1 cellular context compared by ENCODE assay signal in genomic region chr2:160515120-160515519, GRCh38.
TF ChIP-seq lines count a peak whose summit lies in the region.

No MANE protein-coding gene starts in this region.

TF ChIP-seq in H1, 55 proteins besides CTCF, POLR2A, EP300 and RAD21:
- TF ChIP-seq NRF1 (IDR thresholded peaks at IDR 0.05; ENCODE audit: low read depth, low read length): no peak
- no peak for TF ChIP-seq HDAC6 (IDR thresholded peaks at IDR 0.05; ENCODE audit: low read depth, low read length)
- TF ChIP-seq CBX8 (IDR thresholded peaks at IDR 0.05; ENCODE audit: borderline replicate concordance, low read depth, low read length): no peak
- TF ChIP-seq SP4 (IDR thresholded peaks at IDR 0.05; ENCODE audit: low read length): no peak
- TF ChIP-seq FOSL1 (IDR thresholded peaks at IDR 0.05; ENCODE audit: insufficient read depth, low read depth, low read length): no peak
- no peak for TF ChIP-seq BACH1 (IDR thresholded peaks at IDR 0.05; ENCODE audit: low read length)
- TF ChIP-seq NANOG (IDR thresholded peaks at IDR 0.05; ENCODE audit: insufficient read depth, low read depth, low read length, poor library complexity, severe bottlenecking): no peak
- no peak for TF ChIP-seq RFX5 (IDR thresholded peaks at IDR 0.05; ENCODE audit: borderline replicate concordance, low read depth, low read length)
- no peak for TF ChIP-seq CTBP2 (IDR thresholded peaks at IDR 0.05; ENCODE audit: borderline replicate concordance, insufficient read depth, insufficient read length, low read length)
- no peak for TF ChIP-seq SP2 (IDR thresholded peaks at IDR 0.05; ENCODE audit: low read length)
- no peak for TF ChIP-seq EGR1 (IDR thresholded peaks at IDR 0.05; ENCODE audit: borderline replicate concordance, low read depth, low read length)
- no peak for TF ChIP-seq SIRT6 (IDR thresholded peaks at IDR 0.05; ENCODE audit: low read length)
- TF ChIP-seq SIN3A (conservative IDR thresholded peaks at IDR 0.05 in 1 of 2, IDR thresholded peaks at IDR 0.05 in 1 of 2; ENCODE audit: low read depth in 1 of 2, low read length in 2 of 2): no peak
- no peak for TF ChIP-seq TAF1 (IDR thresholded peaks at IDR 0.05; ENCODE audit: low read depth, low read length)
- no peak for TF ChIP-seq RXRA (IDR thresholded peaks at IDR 0.05; ENCODE audit: insufficient read depth, low read depth, low read length)
- TF ChIP-seq TAF7 (optimal IDR thresholded peaks at IDR 0.05; ENCODE audit: borderline replicate concordance, low read depth, low read length): no peak
- no peak for TF ChIP-seq CBX5 (IDR thresholded peaks at IDR 0.05; ENCODE audit: low read depth, low read length)
- no peak for TF ChIP-seq SIX5 (IDR thresholded peaks at IDR 0.05; ENCODE audit: low read depth, low read length)
- TF ChIP-seq POU5F1 (IDR thresholded peaks at IDR 0.05; ENCODE audit: low read depth, low read length): no peak
- TF ChIP-seq ATF3 (IDR thresholded peaks at IDR 0.05; ENCODE audit: insufficient read depth, low read depth, low read length): no peak
